In the genomic region with DNA sequence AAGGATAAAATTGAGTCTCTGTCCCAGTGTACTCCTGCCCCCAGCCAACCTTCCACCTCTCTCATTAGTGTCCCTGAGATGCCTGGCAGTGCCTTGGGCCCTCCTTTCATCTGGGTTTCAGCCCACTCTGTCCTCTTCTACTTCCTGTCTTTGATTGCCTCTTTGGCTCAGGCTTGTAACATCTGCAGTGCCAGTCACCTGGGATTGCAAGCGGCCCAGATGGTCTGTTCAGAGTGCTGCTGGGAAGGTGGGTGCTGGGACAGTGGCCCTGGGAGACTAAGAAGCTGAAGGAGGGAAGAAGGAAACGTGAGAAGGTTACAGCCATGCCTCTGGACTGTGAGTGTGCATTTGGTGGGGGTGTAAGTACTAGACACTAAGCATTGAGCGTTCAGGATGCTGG, we compare ENCODE assay signal across 22 cellular contexts.
"Had no signal": no experiment of that assay in that cellular context is flagged by ENCODE, and none has a peak within 500 bp of the region (broad histone marks: within the 10 kb centered on the region; RNA-seq: fewer than 3 reads in every experiment).

No MANE protein-coding gene starts in this region.

- ATAC-seq: activated CD8-positive, alpha-beta T cell treated with anti-CD3 and anti-CD28 coated beads, Interleukin-2, amount 10 ng/mL, durations not matched to agents 7 days and 5 days; Panc1; WTC11 had no signal

- DNase-seq: activated CD4-positive, alpha-beta T cell treated with anti-CD3 and anti-CD28 coated beads for 48 hours; activated CD4-positive, alpha-beta T cell treated with anti-CD3 and anti-CD28 coated beads, Interleukin-2, amount 50 U/mL, for 4 hours; activated CD4-positive, CD25-positive, alpha-beta regulatory T cell treated with anti-CD3 and anti-CD28 coated beads, Interleukin-2, amount 50 U/mL, for 72 hours; activated CD8-positive, alpha-beta memory T cell treated with anti-CD3 and anti-CD28 coated beads, Interleukin-2, amount 50 U/mL, for 48 hours; activated CD8-positive, alpha-beta T cell treated with anti-CD3 and anti-CD28 coated beads, Interleukin-2, amount 10 ng/mL, durations not matched to agents 7 days and 5 days; activated naive CD4-positive, alpha-beta T cell treated with anti-CD3 and anti-CD28 coated beads, Interleukin-2, amount 50 U/mL, for 16 hours; activated naive CD8-positive, alpha-beta T cell treated with anti-CD3 and anti-CD28 coated beads, Interleukin-2, amount 10 ng/mL, durations not matched to agents 7 days and 5 days; activated T-cell treated with anti-CD3 and anti-CD28 coated beads, Interleukin-2, amount 50 U/mL, for 1 hour; adrenal gland; anterior cingulate cortex; caudate nucleus; colonic mucosa; NCI-H1092 treated with DMSO at 0.1 percent for 48 hours; NCI-H1417 treated with DMSO at 0.1 percent for 48 hours; NCI-H1694; NCI-H2029 treated with DMSO at 0.1 percent for 48 hours; NCI-H446; NCI-H524; OCI-M1; SHP77 treated with DMSO at 0.1 percent for 48 hours had no signal
